Comparison of ENCODE assay signal across 8 cellular contexts in genomic region chr1:19439464-19440171, GRCh38. TPM values are rescaled to one million over a fixed set of nuclear protein-coding genes. Genes with fewer than 3 reads are reported as not detected.
DNase-seq lines count a peak whose midpoint lies in the region; ATAC-seq and TF ChIP-seq lines count a peak whose summit lies in the region.

No MANE protein-coding gene starts in this region.

- ATAC-seq in HG03520 (IDR thresholded peaks at IDR 0.05; ENCODE audit: unreplicated experiment) (no peak), HG03196 (IDR thresholded peaks at IDR 0.05; ENCODE audit: unreplicated experiment) (no peak), GM19452 (IDR thresholded peaks at IDR 0.05; ENCODE audit: unreplicated experiment) (no peak)

- peak; percentile 56 for DNase-seq in activated T-cell treated with anti-CD3 and anti-CD28 coated beads, Interleukin-2, amount 50 U/mL, for 1 hour
- DNase-seq in activated T-cell treated with anti-CD3 and anti-CD28 coated beads, Interleukin-2, amount 50 U/mL, for 48 hours: no peak
- peak; percentile 19 for DNase-seq in activated effector memory CD4-positive, alpha-beta T cell treated with Interleukin-2 at 50 U/mL for 16 hours
- peak; percentile 24 to 36 for DNase-seq in cardiac muscle cell (ENCODE audit: low read depth in 1 of 2, low spot score in 1 of 2)

- peaks cover 16% of the 10 kb centered on the region for H3K4me1 ChIP-seq in cardiac muscle cell (ENCODE audit: low read depth)

- no peak overlapping the region for H3K4me3 ChIP-seq in cardiac muscle cell
- H3K4me3 ChIP-seq in skin epidermis: no peak overlapping the region

- H3K36me3 ChIP-seq in cardiac muscle cell: no peaks in the 10 kb centered on the region

- no peaks in the 10 kb centered on the region for H3K9me3 ChIP-seq in cardiac muscle cell (ENCODE audit: low read depth)

- H3K27me3 ChIP-seq in cardiac muscle cell: no peaks in the 10 kb centered on the region

- H3K27ac ChIP-seq in cardiac muscle cell (no peak overlapping the region), skin epidermis (peak overlapping the region in 17 of 21 experiments; percentile 18 to 90 (median 80))

- peak; percentile 16 for TF ChIP-seq CTCF in cardiac muscle cell (IDR thresholded peaks at IDR 0.05; ENCODE audit: low read depth, low read length)

RNA-seq across cellular contexts. Expression of gene CAPZB, which starts 45.7 kb away (rescaled TPM):
- total RNA-seq in cardiac muscle cell: 86.2 and 127 TPM in 2 replicates
- 185 and 278 TPM in 2 replicates for polyA plus RNA-seq in cardiac muscle cell

Comparison
In these comparisons a context has a peak if more than half of its experiments do, and no peak if none do; other contexts are left out.
1. DNase-seq: peak in activated T-cell treated with anti-CD3 and anti-CD28 coated beads, Interleukin-2, amount 50 U/mL, for 1 hour (single experiment), activated effector memory CD4-positive, alpha-beta T cell treated with Interleukin-2 at 50 U/mL for 16 hours (single experiment) and cardiac muscle cell (2 of 2); none in activated T-cell treated with anti-CD3 and anti-CD28 coated beads, Interleukin-2, amount 50 U/mL, for 48 hours (0 of 2).